ENCODE assay signal across 35 cellular contexts in genomic region chr2:64889803-64890202, GRCh38.
"Had no signal": no experiment of that assay in that cellular context is flagged by ENCODE, and none has a peak within 500 bp of the region (broad histone marks: within the 10 kb centered on the region; RNA-seq: fewer than 3 reads in every experiment).

No MANE protein-coding gene starts in this region.

- ATAC-seq: activated naive CD4-positive, alpha-beta T cell treated with anti-CD3 and anti-CD28 coated beads, Interleukin-2, amount 50 U/mL, for 72 hours; activated naive CD8-positive, alpha-beta T cell treated with anti-CD3 and anti-CD28 coated beads, Interleukin-2, amount 50 U/mL, for 24 hours; activated T-cell treated with anti-CD3 and anti-CD28 coated beads, Interleukin-2, amount 50 U/mL, for 4 hours; activated T-cell treated with anti-CD3 and anti-CD28 coated beads, Interleukin-2, amount 50 U/mL, for 72 hours; activated T-helper 17 cell treated with anti-CD3 and anti-CD28 coated beads, Interleukin-2, amount 50 U/mL, for 72 hours; body of pancreas had no signal

- H3K27ac Mint-ChIP-seq: activated naive CD4-positive, alpha-beta T cell treated with anti-CD3 and anti-CD28 coated beads for 36 hours; activated naive CD4-positive, alpha-beta T cell treated with anti-CD3 and anti-CD28 coated beads, Interleukin-2, amount 10 ng/mL, durations not matched to agents 7 days and 5 days; activated naive CD4-positive, alpha-beta T cell treated with anti-CD3 and anti-CD28 coated beads, Interleukin-2, amount 50 U/mL, for 24 hours; activated naive CD4-positive, alpha-beta T cell treated with anti-CD3 and anti-CD28 coated beads, Interleukin-2, amount 50 U/mL, for 72 hours; activated naive CD8-positive, alpha-beta T cell; activated naive CD8-positive, alpha-beta T cell treated with anti-CD3 and anti-CD28 coated beads for 36 hours; activated naive CD8-positive, alpha-beta T cell treated with anti-CD3 and anti-CD28 coated beads, Interleukin-2, amount 10 ng/mL, durations not matched to agents 7 days and 5 days; activated naive CD8-positive, alpha-beta T cell treated with anti-CD3 and anti-CD28 coated beads, Interleukin-2, amount 50 U/mL, for 24 hours; activated T-cell treated with anti-CD3 and anti-CD28 coated beads, Interleukin-2, amount 50 U/mL, for 24 hours; activated T-cell treated with anti-CD3 and anti-CD28 coated beads, Interleukin-2, amount 50 U/mL, for 72 hours; activated T-helper 1 cell treated with anti-CD3 and anti-CD28 coated beads, Interleukin-12 subunit alpha, Interleukin-12 subunit beta, Interleukin-2, Interleukin-4 antibody, amounts not matched to agents 30 ng/mL and 10 ng/mL and 1 ng/mL, durations not matched to agents 14 hours and 24 hours and 36 hours; activated T-helper 17 cell treated with anti-CD3 and anti-CD28 coated beads, Interleukin-2, amount 50 U/mL, for 72 hours; activated T-helper 2 cell treated with anti-CD3 and anti-CD28 coated beads, Interferon-gamma antibody, Interleukin-2, Interleukin-4, amounts not matched to agents 10 μg/mL and 5 μg/mL and 100 μg/mL, durations not matched to agents 14 hours and 24 hours and 36 hours; brain had no signal

- DNase-seq: activated effector memory CD4-positive, alpha-beta T cell treated with anti-CD3 and anti-CD28 coated beads, Interleukin-2, amount 50 U/mL, for 16 hours; activated effector memory CD4-positive, alpha-beta T cell treated with Interleukin-2 at 50 U/mL for 16 hours; activated gamma-delta T cell; activated gamma-delta T cell treated with Interleukin-2 at 50 U/mL for 16 hours; activated naive CD4-positive, alpha-beta T cell; activated naive CD4-positive, alpha-beta T cell treated with anti-CD3 and anti-CD28 coated beads for 36 hours; activated naive CD4-positive, alpha-beta T cell treated with anti-CD3 and anti-CD28 coated beads, Interleukin-2, amount 10 ng/mL, durations not matched to agents 7 days and 5 days; activated naive CD4-positive, alpha-beta T cell treated with anti-CD3 and anti-CD28 coated beads, Interleukin-2, amount 50 U/mL, for 16 hours; activated naive CD4-positive, alpha-beta T cell treated with Interleukin-2 at 50 U/mL for 16 hours; activated naive CD8-positive, alpha-beta T cell treated with anti-CD3 and anti-CD28 coated beads for 36 hours; activated naive CD8-positive, alpha-beta T cell treated with anti-CD3 and anti-CD28 coated beads, Interleukin-2, amount 10 ng/mL, durations not matched to agents 7 days and 5 days; activated naive CD8-positive, alpha-beta T cell treated with anti-CD3 and anti-CD28 coated beads, Interleukin-2, amount 50 U/mL, for 24 hours; activated T-cell treated with anti-CD3 and anti-CD28 coated beads, Interleukin-2, amount 50 U/mL, for 1 hour; activated T-cell treated with anti-CD3 and anti-CD28 coated beads, Interleukin-2, amount 50 U/mL, for 24 hours; activated T-cell treated with anti-CD3 and anti-CD28 coated beads, Interleukin-2, amount 50 U/mL, for 4 hours; activated T-cell treated with anti-CD3 and anti-CD28 coated beads, Interleukin-2, amount 50 U/mL, for 48 hours; activated T-cell treated with anti-CD3 and anti-CD28 coated beads, Interleukin-2, amount 50 U/mL, for 72 hours; adrenal gland; amniotic stem cell; amygdala; anterior cingulate cortex; aorta; body of pancreas; brain microvascular endothelial cell; caudate nucleus; central memory CD4-positive, alpha-beta T cell; cerebellar nuclear complex had no signal

- H3K4me3 Mint-ChIP-seq: activated naive CD4-positive, alpha-beta T cell treated with anti-CD3 and anti-CD28 coated beads for 36 hours; activated naive CD4-positive, alpha-beta T cell treated with anti-CD3 and anti-CD28 coated beads, Interleukin-2, amount 10 ng/mL, durations not matched to agents 7 days and 5 days; activated naive CD4-positive, alpha-beta T cell treated with anti-CD3 and anti-CD28 coated beads, Interleukin-2, amount 50 U/mL, for 24 hours; activated naive CD8-positive, alpha-beta T cell; activated naive CD8-positive, alpha-beta T cell treated with anti-CD3 and anti-CD28 coated beads for 36 hours; activated naive CD8-positive, alpha-beta T cell treated with anti-CD3 and anti-CD28 coated beads, Interleukin-2, amount 10 ng/mL, durations not matched to agents 7 days and 5 days; activated naive CD8-positive, alpha-beta T cell treated with anti-CD3 and anti-CD28 coated beads, Interleukin-2, amount 50 U/mL, for 24 hours; activated T-cell treated with anti-CD3 and anti-CD28 coated beads, Interleukin-2, amount 50 U/mL, for 24 hours; activated T-cell treated with anti-CD3 and anti-CD28 coated beads, Interleukin-2, amount 50 U/mL, for 4 hours; activated T-cell treated with anti-CD3 and anti-CD28 coated beads, Interleukin-2, amount 50 U/mL, for 72 hours; activated T-helper 1 cell treated with anti-CD3 and anti-CD28 coated beads, Interleukin-12 subunit alpha, Interleukin-12 subunit beta, Interleukin-2, Interleukin-4 antibody, amounts not matched to agents 30 ng/mL and 10 ng/mL and 1 ng/mL, durations not matched to agents 14 hours and 24 hours and 36 hours; activated T-helper 17 cell treated with anti-CD3 and anti-CD28 coated beads, Interleukin-2, amount 50 U/mL, for 72 hours; brain; central memory CD8-positive, alpha-beta T cell had no signal

- H3K9me3 Mint-ChIP-seq: activated naive CD4-positive, alpha-beta T cell treated with anti-CD3 and anti-CD28 coated beads for 36 hours; activated naive CD4-positive, alpha-beta T cell treated with anti-CD3 and anti-CD28 coated beads, Interleukin-2, amount 50 U/mL, for 24 hours; activated naive CD4-positive, alpha-beta T cell treated with anti-CD3 and anti-CD28 coated beads, Interleukin-2, amount 50 U/mL, for 72 hours; activated naive CD8-positive, alpha-beta T cell treated with anti-CD3 and anti-CD28 coated beads, Interleukin-2, amount 50 U/mL, for 24 hours; activated T-cell treated with anti-CD3 and anti-CD28 coated beads, Interleukin-2, amount 50 U/mL, for 24 hours; activated T-cell treated with anti-CD3 and anti-CD28 coated beads, Interleukin-2, amount 50 U/mL, for 4 hours; activated T-cell treated with anti-CD3 and anti-CD28 coated beads, Interleukin-2, amount 50 U/mL, for 72 hours; activated T-helper 1 cell treated with anti-CD3 and anti-CD28 coated beads, Interleukin-12 subunit alpha, Interleukin-12 subunit beta, Interleukin-2, Interleukin-4 antibody, amounts not matched to agents 30 ng/mL and 10 ng/mL and 1 ng/mL, durations not matched to agents 14 hours and 24 hours and 36 hours; activated T-helper 17 cell treated with anti-CD3 and anti-CD28 coated beads, Interleukin-2, amount 50 U/mL, for 72 hours; central memory CD8-positive, alpha-beta T cell had no signal

- H3K36me3 Mint-ChIP-seq: activated naive CD4-positive, alpha-beta T cell treated with anti-CD3 and anti-CD28 coated beads, Interleukin-2, amount 10 ng/mL, durations not matched to agents 7 days and 5 days; activated naive CD4-positive, alpha-beta T cell treated with anti-CD3 and anti-CD28 coated beads, Interleukin-2, amount 50 U/mL, for 24 hours; activated naive CD4-positive, alpha-beta T cell treated with anti-CD3 and anti-CD28 coated beads, Interleukin-2, amount 50 U/mL, for 72 hours; activated naive CD8-positive, alpha-beta T cell treated with anti-CD3 and anti-CD28 coated beads, Interleukin-2, amount 10 ng/mL, durations not matched to agents 7 days and 5 days; brain had no signal

- H3K4me1 Mint-ChIP-seq: activated naive CD4-positive, alpha-beta T cell treated with anti-CD3 and anti-CD28 coated beads, Interleukin-2, amount 10 ng/mL, durations not matched to agents 7 days and 5 days; activated naive CD4-positive, alpha-beta T cell treated with anti-CD3 and anti-CD28 coated beads, Interleukin-2, amount 50 U/mL, for 24 hours; activated naive CD8-positive, alpha-beta T cell treated with anti-CD3 and anti-CD28 coated beads for 36 hours; activated naive CD8-positive, alpha-beta T cell treated with anti-CD3 and anti-CD28 coated beads, Interleukin-2, amount 10 ng/mL, durations not matched to agents 7 days and 5 days; activated naive CD8-positive, alpha-beta T cell treated with anti-CD3 and anti-CD28 coated beads, Interleukin-2, amount 50 U/mL, for 24 hours; activated T-helper 17 cell treated with anti-CD3 and anti-CD28 coated beads, Interleukin-2, amount 50 U/mL, for 72 hours; brain; central memory CD8-positive, alpha-beta T cell had no signal
